In the genomic region with DNA sequence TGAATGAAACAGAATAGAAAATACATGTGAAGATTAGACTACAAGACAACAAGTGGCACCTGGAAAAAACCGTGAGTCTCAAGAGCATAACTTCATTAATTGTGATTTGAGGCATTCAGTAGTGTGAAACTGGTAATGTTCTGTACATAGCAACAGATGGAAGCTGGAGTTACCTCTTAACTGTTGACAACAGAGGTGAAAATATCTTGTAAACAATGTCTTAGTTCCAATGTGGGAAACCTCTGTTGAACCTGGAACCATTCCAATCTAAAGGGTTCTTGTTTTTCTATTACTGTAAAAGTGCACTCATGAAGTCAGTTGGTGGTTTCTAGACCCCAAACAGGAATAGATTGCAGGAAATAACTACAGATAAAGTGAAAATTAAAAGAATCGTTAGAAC, we compare ENCODE assay signal across 22 cellular contexts.
A peak's percentile ranks its signal among the peaks of the same experiment; 100 is the strongest.
DNase-seq lines count a peak whose midpoint lies in the region; ATAC-seq lines count a peak whose summit lies in the region.
"Had no signal": no experiment of that assay in that cellular context is flagged by ENCODE, and none has a peak within 500 bp of the region (broad histone marks: within the 10 kb centered on the region; RNA-seq: fewer than 3 reads in every experiment).

No MANE protein-coding gene starts in this region.

- H3K4me1 Mint-ChIP-seq in naive thymus-derived CD4-positive, alpha-beta T cell: no peaks in the 10 kb centered on the region
- H3K4me1 Mint-ChIP-seq: brain, H9 had no signal

- POLR2A ChIA-PET in naive thymus-derived CD4-positive, alpha-beta T cell (lab: Charles Lee): no interaction called here

- DNase-seq in DMS153 (lab: John Stamatoyannopoulos, UW): peak; percentile 95
- peak; percentile 93 for DNase-seq in NCI-H1092 treated with DMSO at 0.1 percent for 48 hours (lab: John Stamatoyannopoulos, UW)
- peak; percentile 93 for DNase-seq in NCI-H345 (lab: John Stamatoyannopoulos, UW)
- DNase-seq in astrocyte of the hippocampus (ENCODE audit: low read depth, low spot score): peak; percentile 28
- no peak for DNase-seq in Right ventricle myocardium superior
- no peak for DNase-seq in naive thymus-derived CD4-positive, alpha-beta T cell
- no peak for DNase-seq in HK-2 (ENCODE audit: unreplicated experiment)
- no peak for DNase-seq in SIG-M5 treated with dmso at 0.1 percent for 504 hours (lab: John Stamatoyannopoulos, UW; ENCODE audit: unreplicated experiment)
- DNase-seq: activated CD4-positive, CD25-positive, alpha-beta regulatory T cell treated with anti-CD3 and anti-CD28 coated beads, Interleukin-2, amount 50 U/mL, for 72 hours; colonic mucosa; DMS79; H9; head of caudate nucleus; IMR-90; NCI-H524 treated with DMSO at 0.1 percent for 48 hours; occipital lobe; PC-9; right cardiac atrium had no signal

- no peaks in the 10 kb centered on the region for H3K4me1 ChIP-seq in naive thymus-derived CD4-positive, alpha-beta T cell (ENCODE audit: control insufficient read depth in 2 of 2, insufficient read depth in 2 of 2, low read length in 2 of 2)
- H3K4me1 ChIP-seq: colonic mucosa had no signal

- ATAC-seq in Right ventricle myocardium superior (ENCODE audit: poor library complexity): no peak
- ATAC-seq in naive thymus-derived CD4-positive, alpha-beta T cell: no peak
- ATAC-seq: right cardiac atrium had no signal

- no peak overlapping the region for H3K27ac ChIP-seq in naive thymus-derived CD4-positive, alpha-beta T cell (ENCODE audit: low read depth, low read length)
- H3K27ac ChIP-seq: colonic mucosa, HL-60, PC-9, thoracic aorta had no signal

- H3K4me3 Mint-ChIP-seq in naive thymus-derived CD4-positive, alpha-beta T cell: no peak overlapping the region
- H3K4me3 Mint-ChIP-seq: activated naive CD8-positive, alpha-beta T cell; brain; H9 had no signal

- H3K27me3 ChIP-seq in naive thymus-derived CD4-positive, alpha-beta T cell (ENCODE audit: control insufficient read depth in 2 of 2, insufficient read depth in 2 of 2, low read length in 2 of 2): no peaks in the 10 kb centered on the region
- H3K27me3 ChIP-seq: colonic mucosa had no signal

- H3K27ac Mint-ChIP-seq in naive thymus-derived CD4-positive, alpha-beta T cell: no peak overlapping the region
- H3K27ac Mint-ChIP-seq: activated naive CD8-positive, alpha-beta T cell; brain; H9 had no signal

- no peaks in the 10 kb centered on the region for H3K36me3 Mint-ChIP-seq in naive thymus-derived CD4-positive, alpha-beta T cell
- H3K36me3 Mint-ChIP-seq: activated naive CD8-positive, alpha-beta T cell; brain had no signal

- intact Hi-C loops in Right ventricle myocardium superior (cut with DNase I): no loop called here
- intact Hi-C loops in naive thymus-derived CD4-positive, alpha-beta T cell (cut with micrococcal nuclease): no loop called here

- H3K4me3 ChIP-seq in naive thymus-derived CD4-positive, alpha-beta T cell (ENCODE audit: low read length): no peak overlapping the region
- H3K4me3 ChIP-seq: colonic mucosa, PC-9, thoracic aorta had no signal

- no peaks in the 10 kb centered on the region for H3K27me3 Mint-ChIP-seq in naive thymus-derived CD4-positive, alpha-beta T cell
- H3K27me3 Mint-ChIP-seq: activated naive CD8-positive, alpha-beta T cell; brain had no signal

- no peaks in the 10 kb centered on the region for H3K36me3 ChIP-seq in naive thymus-derived CD4-positive, alpha-beta T cell (ENCODE audit: control insufficient read depth in 2 of 3, insufficient read depth in 3 of 3, low read length in 3 of 3)
- H3K36me3 ChIP-seq: colonic mucosa, thoracic aorta had no signal

- no peaks in the 10 kb centered on the region for H3K9me3 ChIP-seq in naive thymus-derived CD4-positive, alpha-beta T cell (ENCODE audit: control insufficient read depth in 2 of 3, low read length in 3 of 3)
- H3K9me3 ChIP-seq: colonic mucosa, thoracic aorta had no signal

- CTCF ChIA-PET in naive thymus-derived CD4-positive, alpha-beta T cell (lab: Charles Lee): no interaction called here

- H3K9me3 Mint-ChIP-seq in naive thymus-derived CD4-positive, alpha-beta T cell: peaks cover 0 to 11% (median 1%) of the 10 kb centered on the region in 11 donors
- H3K9me3 Mint-ChIP-seq: brain, H9 had no signal

Comparison
In these comparisons a context has a peak if more than half of its experiments do, and no peak if none do; other contexts are left out.
1. DNase-seq: peak in DMS153 (single experiment), NCI-H1092 treated with DMSO at 0.1 percent for 48 hours (single experiment), NCI-H345 (single experiment) and astrocyte of the hippocampus (single experiment); none in Right ventricle myocardium superior (single experiment), naive thymus-derived CD4-positive, alpha-beta T cell (0 of 9), HK-2 (single experiment) and SIG-M5 treated with dmso at 0.1 percent for 504 hours (single experiment).